ENCODE assay signal across 1 cellular context in genomic region chr2:33570681-33571080, GRCh38.
A peak's percentile ranks its signal among the peaks of the same experiment; 100 is the strongest.
TF ChIP-seq lines count a peak whose summit lies in the region.

No MANE protein-coding gene starts in this region.

TF ChIP-seq in GM12878, 131 proteins besides CTCF, POLR2A, EP300 and RAD21:
- TF ChIP-seq ATF2 (IDR thresholded peaks at IDR 0.05; ENCODE audit: low read length) (0 out of 2 replicates have a peak, but pooled peaks have one; percentile 36), NFIC (IDR thresholded peaks at IDR 0.05; ENCODE audit: low read depth, low read length) (peak; percentile 57; the same call in 1 of the 2 replicates), SMAD5 (IDR thresholded peaks at IDR 0.05; ENCODE audit: low read depth) (no peak), JUNB (IDR thresholded peaks at IDR 0.05) (peak; percentile 31; the same call in 1 of the 2 replicates), RUNX3 (IDR thresholded peaks at IDR 0.05; ENCODE audit: low read length) (peak; percentile 90)
